11 cellular contexts compared by ENCODE assay signal in the genomic region with DNA sequence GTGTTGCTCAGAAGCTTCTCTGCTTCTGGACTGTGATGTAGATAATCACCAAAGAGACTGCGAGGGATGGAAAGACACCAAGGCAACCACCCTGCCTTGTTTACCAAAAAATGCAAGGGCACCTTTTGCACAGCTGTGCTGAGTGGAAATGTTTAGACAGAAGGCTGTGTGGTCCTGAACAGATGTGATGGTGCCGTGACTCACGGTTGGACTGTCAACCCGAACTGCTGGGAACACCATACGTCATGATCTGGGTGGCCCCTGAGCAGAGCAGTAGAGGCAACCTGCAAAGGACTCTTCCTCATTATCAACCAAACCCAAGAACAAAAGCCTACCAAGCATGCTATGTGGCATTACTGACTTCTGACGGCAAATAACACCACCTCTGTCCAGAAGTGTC.
DNase-seq lines count a peak whose midpoint lies in the region; ATAC-seq and TF ChIP-seq lines count a peak whose summit lies in the region.
"Had no signal": no experiment of that assay in that cellular context is flagged by ENCODE, and none has a peak within 500 bp of the region (broad histone marks: within the 10 kb centered on the region; RNA-seq: fewer than 3 reads in every experiment).

No MANE protein-coding gene starts in this region.

- no peak overlapping the region for H3K27ac Mint-ChIP-seq in activated CD8-positive, alpha-beta memory T cell treated with anti-CD3 and anti-CD28 coated beads, Interleukin-2, amount 10 ng/mL, durations not matched to agents 7 days and 5 days
- no peak overlapping the region for H3K27ac Mint-ChIP-seq in naive B cell
- H3K27ac Mint-ChIP-seq in stimulated activated effector memory CD8-positive, alpha-beta T cell treated with anti-CD3 and anti-CD28 coated beads, Interleukin-12 subunit alpha, Interleukin-12 subunit beta, amount 100 ng/mL, for 72 hours, result peak overlapping the region; percentile 38

- H3K27ac ChIP-seq in RWPE1, result no peak overlapping the region

- TF ChIP-seq CTCF in RWPE1 (conservative IDR thresholded peaks at IDR 0.05; ENCODE audit: low read depth), result no peak

- H3K4me3 Mint-ChIP-seq in activated CD8-positive, alpha-beta memory T cell treated with anti-CD3 and anti-CD28 coated beads, Interleukin-2, amount 10 ng/mL, durations not matched to agents 7 days and 5 days, result no peak overlapping the region
- H3K4me3 Mint-ChIP-seq in naive B cell, result no peak overlapping the region
- H3K4me3 Mint-ChIP-seq in stimulated activated effector memory CD8-positive, alpha-beta T cell treated with anti-CD3 and anti-CD28 coated beads, Interleukin-12 subunit alpha, Interleukin-12 subunit beta, amount 100 ng/mL, for 72 hours, result no peak overlapping the region

- no peaks in the 10 kb centered on the region for H3K9me3 Mint-ChIP-seq in activated CD8-positive, alpha-beta memory T cell treated with anti-CD3 and anti-CD28 coated beads, Interleukin-2, amount 10 ng/mL, durations not matched to agents 7 days and 5 days (ENCODE audit: low read depth)
- H3K9me3 Mint-ChIP-seq in naive B cell, result peaks cover 0 to 3% (median 0%) of the 10 kb centered on the region in 7 donors
- no peaks in the 10 kb centered on the region for H3K9me3 Mint-ChIP-seq in stimulated activated effector memory CD8-positive, alpha-beta T cell treated with anti-CD3 and anti-CD28 coated beads, Interleukin-12 subunit alpha, Interleukin-12 subunit beta, amount 100 ng/mL, for 72 hours

- POLR2A ChIA-PET in RWPE1 (lab: Yijun Ruan, JAX; ENCODE audit: low non-redundant PET), result no interaction called here

- no peaks in the 10 kb centered on the region for H3K36me3 Mint-ChIP-seq in activated CD8-positive, alpha-beta memory T cell treated with anti-CD3 and anti-CD28 coated beads, Interleukin-2, amount 10 ng/mL, durations not matched to agents 7 days and 5 days
- H3K36me3 Mint-ChIP-seq in naive B cell, result no peaks in the 10 kb centered on the region
- no peaks in the 10 kb centered on the region for H3K36me3 Mint-ChIP-seq in stimulated activated effector memory CD8-positive, alpha-beta T cell treated with anti-CD3 and anti-CD28 coated beads, Interleukin-12 subunit alpha, Interleukin-12 subunit beta, amount 100 ng/mL, for 72 hours

- ATAC-seq in activated CD8-positive, alpha-beta memory T cell treated with anti-CD3 and anti-CD28 coated beads, Interleukin-2, amount 10 ng/mL, durations not matched to agents 7 days and 5 days, result no peak
- ATAC-seq in naive B cell (ENCODE audit: low read depth in 2 of 2), result peak; percentile 35 to 49
- ATAC-seq in stimulated activated effector memory CD8-positive, alpha-beta T cell treated with anti-CD3 and anti-CD28 coated beads, Interleukin-12 subunit alpha, Interleukin-12 subunit beta, amount 100 ng/mL, for 72 hours, result peak; percentile 96
- ATAC-seq in GM21825 (IDR thresholded peaks at IDR 0.05; ENCODE audit: unreplicated experiment), result no peak
- ATAC-seq: Panc1 had no signal

- no peaks in the 10 kb centered on the region for H3K4me1 Mint-ChIP-seq in activated CD8-positive, alpha-beta memory T cell treated with anti-CD3 and anti-CD28 coated beads, Interleukin-2, amount 10 ng/mL, durations not matched to agents 7 days and 5 days
- peaks cover 10 to 13% (median 12%) of the 10 kb centered on the region in 3 donors for H3K4me1 Mint-ChIP-seq in naive B cell
- H3K4me1 Mint-ChIP-seq in stimulated activated effector memory CD8-positive, alpha-beta T cell treated with anti-CD3 and anti-CD28 coated beads, Interleukin-12 subunit alpha, Interleukin-12 subunit beta, amount 100 ng/mL, for 72 hours, result no peaks in the 10 kb centered on the region

- H3K27me3 Mint-ChIP-seq in activated CD8-positive, alpha-beta memory T cell treated with anti-CD3 and anti-CD28 coated beads, Interleukin-2, amount 10 ng/mL, durations not matched to agents 7 days and 5 days, result no peaks in the 10 kb centered on the region
- no peaks in the 10 kb centered on the region for H3K27me3 Mint-ChIP-seq in naive B cell

- DNase-seq in activated CD8-positive, alpha-beta memory T cell treated with anti-CD3 and anti-CD28 coated beads, Interleukin-2, amount 50 U/mL, for 48 hours, result peak; percentile 67
- DNase-seq in activated CD8-positive, alpha-beta memory T cell treated with anti-CD3 and anti-CD28 coated beads, Interleukin-2, amount 10 ng/mL, durations not matched to agents 7 days and 5 days, result no peak
- peak; percentile 31 to 55 for DNase-seq in activated CD4-positive, alpha-beta T cell treated with anti-CD3 and anti-CD28 coated beads, Interleukin-2, amount 50 U/mL, for 48 hours
- DNase-seq in naive B cell (no peak), cerebellar nuclear complex (lab: John Stamatoyannopoulos, UW) (no peak), RWPE1 (ENCODE audit: low spot score) (no peak)
- no peak for DNase-seq in stimulated activated effector memory CD8-positive, alpha-beta T cell treated with anti-CD3 and anti-CD28 coated beads, Interleukin-12 subunit alpha, Interleukin-12 subunit beta, amount 100 ng/mL, for 72 hours (ENCODE audit: low spot score in 2 of 2)
- DNase-seq: DMS79, NCI-H2171 had no signal

- CTCF ChIA-PET in activated CD8-positive, alpha-beta memory T cell treated with anti-CD3 and anti-CD28 coated beads, Interleukin-2, amount 10 ng/mL, durations not matched to agents 7 days and 5 days (lab: Charles Lee), result no interaction called here
- CTCF ChIA-PET in RWPE1 (lab: Yijun Ruan, JAX), result no interaction called here

Comparison
In these comparisons a context has a peak if more than half of its experiments do, and no peak if none do; other contexts are left out.
1. DNase-seq: peak in activated CD8-positive, alpha-beta memory T cell treated with anti-CD3 and anti-CD28 coated beads, Interleukin-2, amount 50 U/mL, for 48 hours (single experiment) and activated CD4-positive, alpha-beta T cell treated with anti-CD3 and anti-CD28 coated beads, Interleukin-2, amount 50 U/mL, for 48 hours (2 of 2); none in activated CD8-positive, alpha-beta memory T cell treated with anti-CD3 and anti-CD28 coated beads, Interleukin-2, amount 10 ng/mL, durations not matched to agents 7 days and 5 days (single experiment), naive B cell (single experiment), stimulated activated effector memory CD8-positive, alpha-beta T cell treated with anti-CD3 and anti-CD28 coated beads, Interleukin-12 subunit alpha, Interleukin-12 subunit beta, amount 100 ng/mL, for 72 hours (0 of 2), cerebellar nuclear complex (0 of 2) and RWPE1 (single experiment).
2. ATAC-seq: peak in naive B cell (2 of 2) and stimulated activated effector memory CD8-positive, alpha-beta T cell treated with anti-CD3 and anti-CD28 coated beads, Interleukin-12 subunit alpha, Interleukin-12 subunit beta, amount 100 ng/mL, for 72 hours (single experiment); none in activated CD8-positive, alpha-beta memory T cell treated with anti-CD3 and anti-CD28 coated beads, Interleukin-2, amount 10 ng/mL, durations not matched to agents 7 days and 5 days (single experiment) and GM21825 (single experiment).